In genomic region chr12:57224278-57224972, GRCh38 we compare ENCODE assay signal across 14 cellular contexts. TPM values are rescaled to one million over a fixed set of nuclear protein-coding genes. Genes with fewer than 3 reads are reported as not detected.
DNase-seq lines count a peak whose midpoint lies in the region; ATAC-seq and TF ChIP-seq lines count a peak whose summit lies in the region.
"Had no signal": no experiment of that assay in that cellular context is flagged by ENCODE, and none has a peak within 500 bp of the region (broad histone marks: within the 10 kb centered on the region; RNA-seq: fewer than 3 reads in every experiment).

No MANE protein-coding gene starts in this region.

- H2BK15ac ChIP-seq in mesendoderm (replicated peaks; ENCODE audit: low read depth) = no peak overlapping the region

- H3K4me3 ChIP-seq in right atrium auricular region (no peak overlapping the region), mesendoderm (ENCODE audit: low read length) (no peak overlapping the region), A673 (ENCODE audit: low read depth, low read length, poor library complexity, severe bottlenecking) (no peak overlapping the region)

- H3K4ac ChIP-seq in mesendoderm (ENCODE audit: low read depth, low read length) = no peak overlapping the region

- peaks cover 64% of the 10 kb centered on the region for H3K4me1 Mint-ChIP-seq in WTC11
- H3K4me1 Mint-ChIP-seq in stimulated activated effector memory CD8-positive, alpha-beta T cell treated with anti-CD3 and anti-CD28 coated beads, Interleukin-12 subunit alpha, Interleukin-12 subunit beta, amount 100 ng/mL, for 72 hours = peaks cover 74% of the 10 kb centered on the region

- 0 out of 2 replicates have a peak overlapping the region, but pooled peaks have one; percentile 12 for H3K4me3 Mint-ChIP-seq in WTC11
- peak overlapping the region; percentile 55 for H3K4me3 Mint-ChIP-seq in stimulated activated effector memory CD8-positive, alpha-beta T cell treated with anti-CD3 and anti-CD28 coated beads, Interleukin-12 subunit alpha, Interleukin-12 subunit beta, amount 100 ng/mL, for 72 hours

- H3K27me3 Mint-ChIP-seq in WTC11 (ENCODE audit: low read depth) = peaks cover 92% of the 10 kb centered on the region

- no TSS peak for BruUV-seq in A673 (replicated peaks; lab: Mats Ljungman, UMichigan)

- H3K18ac ChIP-seq in mesendoderm (ENCODE audit: low read length) = no peak overlapping the region

- H4K5ac ChIP-seq in mesendoderm (ENCODE audit: low read length) = no peak overlapping the region

- DNase-seq in Right ventricle myocardium inferior (ENCODE audit: missing footprints) (peak; percentile 59), right atrium auricular region (ENCODE audit: low spot score) (no peak), WTC11 (ENCODE audit: low spot score) (no peak), mesendoderm (no peak), A673 (ENCODE audit: low spot score) (no peak), RPMI8226 (no peak)
- DNase-seq in stimulated activated effector memory CD8-positive, alpha-beta T cell treated with anti-CD3 and anti-CD28 coated beads, Interleukin-12 subunit alpha, Interleukin-12 subunit beta, amount 100 ng/mL, for 72 hours (ENCODE audit: low spot score in 2 of 2) = no peak
- DNase-seq: Caco-2, HCEC 1CT, KBM-7, NCI-H1092, NCI-H69, SHP77 treated with DMSO at 0.1 percent for 48 hours had no signal

- intact Hi-C loops in Right ventricle myocardium inferior (cut with DNase I) = no loop called here
- intact Hi-C loops in A673 (cut with micrococcal nuclease; ENCODE audit: unreplicated experiment) = no loop called here

- H3K27ac ChIP-seq in right atrium auricular region = no peak overlapping the region
- H3K27ac ChIP-seq in mesendoderm (ENCODE audit: low read depth, low read length) = no peak overlapping the region
- no peak overlapping the region for H3K27ac ChIP-seq in A673 (ENCODE audit: low read depth, low read length, poor library complexity, severe bottlenecking)

- H3K56ac ChIP-seq in mesendoderm (ENCODE audit: low read length) = peak overlapping the region; percentile 32

- no peaks in the 10 kb centered on the region for H3K79me2 ChIP-seq in mesendoderm (ENCODE audit: control insufficient read depth, insufficient read depth, low read length)

- H3K4me2 ChIP-seq in mesendoderm (ENCODE audit: low read length) = no peak overlapping the region

- H3K36me3 Mint-ChIP-seq in WTC11 = no peaks in the 10 kb centered on the region
- peaks cover 16% of the 10 kb centered on the region for H3K36me3 Mint-ChIP-seq in stimulated activated effector memory CD8-positive, alpha-beta T cell treated with anti-CD3 and anti-CD28 coated beads, Interleukin-12 subunit alpha, Interleukin-12 subunit beta, amount 100 ng/mL, for 72 hours

- no peak overlapping the region for H2BK120ac ChIP-seq in mesendoderm (ENCODE audit: low read depth, low read length)

- no peaks in the 10 kb centered on the region for H3K79me1 ChIP-seq in mesendoderm (ENCODE audit: low read length)

- no peaks in the 10 kb centered on the region for H3K9me3 Mint-ChIP-seq in WTC11
- H3K9me3 Mint-ChIP-seq in stimulated activated effector memory CD8-positive, alpha-beta T cell treated with anti-CD3 and anti-CD28 coated beads, Interleukin-12 subunit alpha, Interleukin-12 subunit beta, amount 100 ng/mL, for 72 hours = no peaks in the 10 kb centered on the region

- no peak overlapping the region for H3K27ac Mint-ChIP-seq in WTC11
- H3K27ac Mint-ChIP-seq in stimulated activated effector memory CD8-positive, alpha-beta T cell treated with anti-CD3 and anti-CD28 coated beads, Interleukin-12 subunit alpha, Interleukin-12 subunit beta, amount 100 ng/mL, for 72 hours = no peak overlapping the region

- no peak overlapping the region for H3K23ac ChIP-seq in mesendoderm (ENCODE audit: low read length)

- CTCF ChIA-PET in WTC11 (lab: Charles Lee) = interaction anchor here (0.6 to 10.4 kb wide), 28 partner anchors 9 to 520 kb away, joined by 3 to 660 read pairs (median 5); partner anchors contain the start of genes GLI1, INHBE, LRP1 and NEMP1
- CTCF ChIA-PET in A673 (lab: Charles Lee) = no interaction called here

- no peak overlapping the region for H3K9ac ChIP-seq in mesendoderm (ENCODE audit: low read length)

- H3K27me3 ChIP-seq in right atrium auricular region (peaks cover 32 to 41% of the 10 kb centered on the region in 2 donors), mesendoderm (ENCODE audit: insufficient read depth, low read length, poor library complexity) (peaks cover 66% of the 10 kb centered on the region), A673 (replicated peaks; ENCODE audit: insufficient read depth, low read depth, low read length, poor library complexity) (no peaks in the 10 kb centered on the region)

- no CpG with 5 or more reads among the region's 30 CpGs for WGBS in mesendoderm (ENCODE audit: extremely low coverage, insufficient coverage, low lambda C conversion rate)

- TF ChIP-seq CTCF in right atrium auricular region (IDR thresholded peaks at IDR 0.05) (no peak), WTC11 (IDR thresholded peaks at IDR 0.05) (no peak), A673 (conservative IDR thresholded peaks at IDR 0.05; ENCODE audit: low read depth, low read length) (no peak)

- ATAC-seq in Right ventricle myocardium inferior (no peak), WTC11 (no peak), HG03159 (IDR thresholded peaks at IDR 0.05; ENCODE audit: unreplicated experiment) (no peak)
- ATAC-seq in stimulated activated effector memory CD8-positive, alpha-beta T cell treated with anti-CD3 and anti-CD28 coated beads, Interleukin-12 subunit alpha, Interleukin-12 subunit beta, amount 100 ng/mL, for 72 hours = no peak

- H3K9me3 ChIP-seq in right atrium auricular region (no peaks in the 10 kb centered on the region), A673 (ENCODE audit: low read depth, low read length, poor library complexity, severe bottlenecking) (no peaks in the 10 kb centered on the region)
- H3K9me3 ChIP-seq: Caco-2 had no signal

- H3K36me3 ChIP-seq in right atrium auricular region = no peaks in the 10 kb centered on the region
- H3K36me3 ChIP-seq in mesendoderm (ENCODE audit: control insufficient read depth, insufficient read depth, low read length) = no peaks in the 10 kb centered on the region
- H3K36me3 ChIP-seq in A673 (ENCODE audit: insufficient read depth, low read length, poor library complexity, severe bottlenecking) = no peaks in the 10 kb centered on the region

- no peak overlapping the region for H2AK5ac ChIP-seq in mesendoderm (ENCODE audit: low read length)

- peaks cover 0 to 29% of the 10 kb centered on the region in 2 donors for H3K4me1 ChIP-seq in right atrium auricular region
- no peaks in the 10 kb centered on the region for H3K4me1 ChIP-seq in mesendoderm (ENCODE audit: control insufficient read depth, low read depth, low read length)
- peaks cover 34% of the 10 kb centered on the region for H3K4me1 ChIP-seq in A673 (ENCODE audit: insufficient read depth, low read length, poor library complexity, severe bottlenecking)
- H3K4me1 ChIP-seq: Caco-2 had no signal

- H4K8ac ChIP-seq in mesendoderm (ENCODE audit: low read depth, low read length) = no peak overlapping the region

- POLR2A ChIA-PET in WTC11 (lab: Charles Lee) = interaction anchor here (1.5 to 7.6 kb wide), 2 partner anchors 11 to 15 kb away, joined by 8 to 97 read pairs; a partner anchor contains a TSS
- POLR2A ChIA-PET in A673 (lab: Charles Lee; ENCODE audit: low non-redundant PET) = interaction anchor here (0.5 to 0.6 kb wide), 2 partner anchors 490 to 1479 kb away, joined by 5 to 12 read pairs; no protein-coding TSS in a partner anchor

- H2BK5ac ChIP-seq in mesendoderm (ENCODE audit: low read length) = no peak overlapping the region

TF ChIP-seq in WTC11, 78 proteins besides CTCF, POLR2A, EP300 and RAD21:
- TF ChIP-seq ZNF317 (CRISPR knock-in tag; IDR thresholded peaks at IDR 0.05; ENCODE audit: borderline replicate concordance, low read depth) = 0 out of 2 replicates have a peak, but pooled peaks have one; percentile 12
- peak; percentile 87 for TF ChIP-seq FOXP1 (CRISPR knock-in tag; IDR thresholded peaks at IDR 0.05; ENCODE audit: borderline replicate concordance)
- TF ChIP-seq ESRRA (CRISPR knock-in tag; IDR thresholded peaks at IDR 0.05; ENCODE audit: borderline replicate concordance) = no peak
- no peak for TF ChIP-seq ZNF671 (CRISPR knock-in tag; IDR thresholded peaks at IDR 0.05)
- TF ChIP-seq NFE2L1 (CRISPR knock-in tag; IDR thresholded peaks at IDR 0.05) = 0 out of 2 replicates have a peak, but pooled peaks have one; percentile 47

RNA-seq across cellular contexts. Expression of gene SHMT2, which starts 5.1 kb away (rescaled TPM):
- total RNA-seq in Right ventricle myocardium inferior (32.8 TPM), right atrium auricular region (10 to 100 TPM; 16.6 to 33.0 TPM), WTC11 (2021) (262 to 297 TPM (median 265 TPM) in 3 replicates), A673 (2021) (274 and 310 TPM in 2 replicates)
- polyA plus RNA-seq in mesendoderm (2013, experiment 1 of 2) = 223 TPM
- 222 TPM for polyA plus RNA-seq in mesendoderm (2013, experiment 2 of 2)

RNA-seq across cellular contexts. Expression of gene NXPH4, which starts 7.8 kb away (rescaled TPM):
- total RNA-seq in Right ventricle myocardium inferior (0.60 TPM), right atrium auricular region (1 to 10 TPM in 1 of 2 donors, under 1 TPM in 1; 0.28 to 1.1 TPM), WTC11 (2021) (3.7 to 4.9 TPM (median 4.4 TPM) in 3 replicates), A673 (2021) (4.8 and 6.0 TPM in 2 replicates)
- polyA plus RNA-seq in mesendoderm (2013, experiment 1 of 2) = 0.52 TPM
- polyA plus RNA-seq in mesendoderm (2013, experiment 2 of 2) = 0.42 TPM

RNA-seq across cellular contexts. Expression of gene STAC3, which starts 26.6 kb away (rescaled TPM):
- total RNA-seq in Right ventricle myocardium inferior = 1.2 TPM
- under 1 TPM; 0.48 to 0.59 TPM for total RNA-seq in right atrium auricular region
- total RNA-seq in WTC11 (2021) = 3.2 to 3.4 TPM (median 3.3 TPM) in 3 replicates
- polyA plus RNA-seq in mesendoderm (2013, experiment 1 of 2) = 0.24 TPM
- 0.42 TPM for polyA plus RNA-seq in mesendoderm (2013, experiment 2 of 2)
- 7.0 and 8.4 TPM in 2 replicates for total RNA-seq in A673 (2021)
